Comparison of ENCODE assay signal across 7 cellular contexts in the genomic region with DNA sequence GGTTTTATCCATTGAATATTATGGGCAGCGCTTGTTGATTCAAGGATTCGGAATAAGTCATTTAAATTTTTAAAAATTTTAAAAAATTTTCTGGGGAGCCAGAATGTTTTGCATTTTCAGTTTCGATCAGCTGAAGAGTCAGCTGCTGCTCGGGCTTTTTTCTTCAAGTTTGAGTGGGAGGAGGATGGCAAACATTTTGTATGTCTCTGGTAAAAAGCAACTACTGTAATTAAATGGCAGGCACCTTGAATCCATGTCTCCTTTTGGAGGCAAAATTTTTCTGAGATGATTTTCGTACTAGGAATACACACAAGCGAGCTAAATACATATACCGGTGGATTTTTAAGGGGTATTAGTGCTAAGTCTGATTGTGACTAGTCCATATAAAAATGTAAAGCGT. TPM values are rescaled to one million over a fixed set of nuclear protein-coding genes. Genes with fewer than 3 reads are reported as not detected.
DNase-seq lines count a peak whose midpoint lies in the region; FAIRE-seq and TF ChIP-seq lines count a peak whose summit lies in the region.

No MANE protein-coding gene starts in this region.

- H3K9me3 ChIP-seq in GM23248 (ENCODE audit: low read depth) (no peaks in the 10 kb centered on the region), adrenal gland (replicated peaks in 1 of 3) (no peaks in the 10 kb centered on the region), keratinocyte (ENCODE audit: control insufficient read depth, low read depth, low read length) (no peaks in the 10 kb centered on the region)

- H3K9ac ChIP-seq in GM23248 (peak overlapping the region; percentile 96), keratinocyte (ENCODE audit: control insufficient read depth, extremely low read depth, insufficient read depth, low read length) (peak overlapping the region; percentile 96)

- H3K4me1 ChIP-seq in GM23248 (ENCODE audit: insufficient read depth) (peaks cover 13% of the 10 kb centered on the region), adrenal gland (replicated peaks in 1 of 2) (peaks cover 15 to 34% of the 10 kb centered on the region in 2 donors), keratinocyte (ENCODE audit: control insufficient read depth, extremely low read depth, insufficient read depth, low read length) (peaks cover 14% of the 10 kb centered on the region)

- in situ Hi-C loops in GM13977 (cut with MboI; ENCODE audit: low pct_unique_long_range_greater_than_20kb, low sequenced_read_pairs, unreplicated experiment) (no loop called here), GM23248 (cut with MboI) (no loop called here)

- DNase-seq in GM13977 (ENCODE audit: low spot score) (peak; percentile 58), GM23248 (peak; percentile 66), MV-4-11 (lab: John Stamatoyannopoulos, UW) (peak; percentile 24), adrenal gland (no peak), keratinocyte (ENCODE audit: low read depth, low spot score) (no peak), NCI-H1436 (lab: John Stamatoyannopoulos, UW) (no peak)
- DNase-seq in stimulated activated naive CD4-positive, alpha-beta T cell treated with Interleukin-2 at 50 U/mL for 16 hours (lab: John Stamatoyannopoulos, UW): peak; percentile 30

- TF ChIP-seq CTCF in GM13977 (IDR thresholded peaks at IDR 0.05; ENCODE audit: extremely low read depth, insufficient read depth, missing control alignments): no peak
- no peak for TF ChIP-seq CTCF in adrenal gland (IDR thresholded peaks at IDR 0.05)
- TF ChIP-seq CTCF in keratinocyte (optimal IDR thresholded peaks at IDR 0.05 in 1 of 3, IDR thresholded peaks at IDR 0.05 in 1 of 3, conservative IDR thresholded peaks at IDR 0.05 in 1 of 3; ENCODE audit: extremely low read depth in 1 of 3, insufficient read depth in 2 of 3, low read length in 3 of 3): no peak

- WGBS in GM23248 (ENCODE audit: low coverage in 1 of 2, low lambda C conversion rate in 2 of 2, missing lambda C conversion rate in 2 of 2), 2 experiments: 1 to 2% methylated on average over 8 of the region's 8 CpGs
- 0 to 1% (median 1%) methylated on average over 8 of the region's 8 CpGs for WGBS in adrenal gland, 4 donors

- H3K4me3 ChIP-seq in GM23248 (peak overlapping the region; percentile 99), adrenal gland (peak overlapping the region in 3 of 4 donors; percentile 66 to 98 (median 73)), keratinocyte (ENCODE audit: control insufficient read depth in 2 of 3, extremely low read depth in 1 of 3, insufficient read depth in 2 of 3, low read depth in 1 of 3, low read length in 3 of 3) (peak overlapping the region; percentile 87 to 98 (median 94))

- intact Hi-C loops in adrenal gland (cut with DNase I): no loop called here

- no peak for TF ChIP-seq POLR2A in adrenal gland (IDR thresholded peaks at IDR 0.05)

- H3F3A ChIP-seq in GM23248 (ENCODE audit: insufficient read depth): peaks cover 12% of the 10 kb centered on the region; the same call in 1 of the 2 replicates

- H3K9me1 ChIP-seq in keratinocyte (ENCODE audit: control insufficient read depth, extremely low read depth, insufficient read depth, low read length): no peaks in the 10 kb centered on the region

- no peaks in the 10 kb centered on the region for H3K9me2 ChIP-seq in GM23248 (ENCODE audit: insufficient read depth)

- H3K27me3 ChIP-seq in GM23248 (replicated peaks; ENCODE audit: insufficient read depth): no peaks in the 10 kb centered on the region
- no peaks in the 10 kb centered on the region for H3K27me3 ChIP-seq in adrenal gland
- H3K27me3 ChIP-seq in keratinocyte (ENCODE audit: control insufficient read depth, extremely low read depth, insufficient read depth, low read length): no peaks in the 10 kb centered on the region

- peaks cover 11% of the 10 kb centered on the region; the same call in 1 of the 2 replicates for H3K36me3 ChIP-seq in GM23248 (ENCODE audit: low read depth)
- H3K36me3 ChIP-seq in adrenal gland (replicated peaks in 1 of 2): peaks cover 0 to 22% of the 10 kb centered on the region in 2 donors
- peaks cover 0 to 8% of the 10 kb centered on the region in 2 experiments for H3K36me3 ChIP-seq in keratinocyte (ENCODE audit: control insufficient read depth in 2 of 2, extremely low read depth in 1 of 2, insufficient read depth in 2 of 2, low read length in 2 of 2)

- H4K20me1 ChIP-seq in GM23248 (ENCODE audit: insufficient read depth) (no peaks in the 10 kb centered on the region), keratinocyte (ENCODE audit: control insufficient read depth, extremely low read depth, insufficient read depth, low read length) (no peaks in the 10 kb centered on the region)

- H3K79me2 ChIP-seq in GM23248 (ENCODE audit: insufficient read depth) (peaks cover 70% of the 10 kb centered on the region), keratinocyte (ENCODE audit: control insufficient read depth, insufficient read depth, low read length) (peaks cover 55% of the 10 kb centered on the region)

- H3K27ac ChIP-seq in GM23248: peak overlapping the region; percentile 86
- H3K27ac ChIP-seq in adrenal gland: peak overlapping the region; percentile 81 to 97 (median 96)
- H3K27ac ChIP-seq in keratinocyte (ENCODE audit: control insufficient read depth, insufficient read depth, low read length): peak overlapping the region; percentile 93

- dilution Hi-C loops in keratinocyte (cut with MboI; ENCODE audit: extremely low pct_ligation_motif_present, low sequenced_read_pairs): no loop called here

- peak overlapping the region; percentile 100 for H3K4me2 ChIP-seq in GM23248 (ENCODE audit: unreplicated experiment)
- peak overlapping the region; percentile 79 for H3K4me2 ChIP-seq in keratinocyte (ENCODE audit: control insufficient read depth, extremely low read depth, insufficient read depth, low read depth, low read length)

- FAIRE-seq in keratinocyte (lab: Jason Lieb, UNC): no peak

- H2AFZ ChIP-seq in GM23248 (peak overlapping the region; percentile 97), keratinocyte (ENCODE audit: control insufficient read depth, low read length) (peak overlapping the region; percentile 100)

RNA-seq across cellular contexts. Expression of gene C3orf38, which starts 0.6 kb away (rescaled TPM):
- total RNA-seq in GM23248 (2014; rRNA removed; shearing (Covaris generic)): 21.6 and 26.8 TPM in 2 replicates
- 24.9 and 25.3 TPM in 2 replicates for polyA plus RNA-seq in GM23248 (2016; fragmentation: Nextera tagmentation; extraction: Ambion mirVana)
- 10 to 100 TPM in 7 of 8 donors, 1 to 10 TPM in 1; 7.7 to 25.4 (median 19.9) TPM for total RNA-seq in adrenal gland
- 10 to 100 TPM in 1 of 3 donors, 1 to 10 TPM in 2; 4.3 to 26.1 (median 6.3) TPM for polyA plus RNA-seq in adrenal gland
- polyA plus RNA-seq in keratinocyte: 14.5 to 20.3 TPM (median 16.6 TPM) in 3 replicates
- 7.2 TPM for polyA plus RNA-seq in keratinocyte (2011; ENCODE audit: low read depth)
- 10.3 and 22.0 TPM in 2 replicates for polyA plus RNA-seq in keratinocyte (2011; cell fraction: cytosol; rRNA removed)
- polyA plus RNA-seq in keratinocyte (2011; cell fraction: nucleus; rRNA removed): 13.1 and 16.5 TPM in 2 replicates
- 12.8 and 13.2 TPM in 2 replicates for polyA plus RNA-seq in keratinocyte (2012; ENCODE audit: low replicate concordance)
- polyA minus RNA-seq in keratinocyte: 12.1 to 21.3 TPM (median 20.7 TPM) in 3 replicates
- polyA minus RNA-seq in keratinocyte (2011; cell fraction: cytosol; rRNA and poly(A)+ RNA removed): 25.9 TPM
- 9.3 and 18.8 TPM in 2 replicates for polyA minus RNA-seq in keratinocyte (2011; cell fraction: nucleus; rRNA and poly(A)+ RNA removed)

Comparison
In these comparisons a context has a peak if more than half of its experiments do, and no peak if none do; other contexts are left out.
1. DNase-seq: peak in GM13977 (single experiment), GM23248 (single experiment), MV-4-11 (single experiment) and stimulated activated naive CD4-positive, alpha-beta T cell treated with Interleukin-2 at 50 U/mL for 16 hours (single experiment); none in adrenal gland (0 of 7), keratinocyte (single experiment) and NCI-H1436 (single experiment).
2. Peak in every context shown above with its lines, with median percentiles within 50 percentile points of each other: H3K27ac ChIP-seq and H3K4me3 ChIP-seq.